ENCODE assay signal across 8 cellular contexts in genomic region chr6:73143551-73143950, GRCh38.
"Had no signal": no experiment of that assay in that cellular context is flagged by ENCODE, and none has a peak within 500 bp of the region (broad histone marks: within the 10 kb centered on the region; RNA-seq: fewer than 3 reads in every experiment).

No MANE protein-coding gene starts in this region.

- H3K4me3 ChIP-seq: K562 had no signal

- H3K4me3 Mint-ChIP-seq: IgD-negative memory B cell had no signal

- H3K27ac ChIP-seq: HL-60, KMS-11 had no signal

- H3K27ac Mint-ChIP-seq: IgD-negative memory B cell had no signal

- ATAC-seq: HepG2, K562 had no signal

- H3K4me2 ChIP-seq: KMS-11 had no signal

- DNase-seq: IMR-90, KBM-7, KG1 had no signal

- H3K27me3 Mint-ChIP-seq: IgD-negative memory B cell had no signal
